11 cellular contexts compared by ENCODE assay signal in the genomic region with DNA sequence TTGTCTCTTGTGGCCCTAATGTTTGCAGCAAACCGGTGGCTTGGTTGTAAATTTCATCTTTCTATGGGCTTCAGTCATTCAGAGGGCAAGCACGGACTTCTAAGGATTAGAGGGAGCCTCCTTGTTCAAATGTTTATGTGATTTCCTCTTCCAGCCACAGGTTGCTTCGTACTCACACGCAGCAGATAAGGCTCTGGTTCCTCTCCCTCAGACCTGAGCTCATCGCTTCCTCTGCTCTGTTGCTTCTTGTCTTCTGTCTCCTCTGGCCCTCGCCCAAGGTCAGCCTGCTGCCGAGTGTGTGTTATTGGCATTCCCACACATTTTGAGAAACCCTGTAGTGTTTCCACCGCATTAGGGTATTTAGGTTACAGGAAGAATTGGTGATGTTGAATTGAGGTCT. TPM values are rescaled to one million over a fixed set of nuclear protein-coding genes. Genes with fewer than 3 reads are reported as not detected.
DNase-seq lines count a peak whose midpoint lies in the region; ATAC-seq and TF ChIP-seq lines count a peak whose summit lies in the region.
"Had no signal": no experiment of that assay in that cellular context is flagged by ENCODE, and none has a peak within 500 bp of the region (broad histone marks: within the 10 kb centered on the region; RNA-seq: fewer than 3 reads in every experiment).

No MANE protein-coding gene starts in this region.

- H3K4me3 Mint-ChIP-seq in CD4-positive, alpha-beta T cell, result no peak overlapping the region
- H3K4me3 Mint-ChIP-seq in activated naive CD8-positive, alpha-beta T cell, result no peak overlapping the region
- H3K4me3 Mint-ChIP-seq: IgD-negative memory B cell, memory B cell had no signal

- DNase-seq in CD4-positive, alpha-beta T cell, result no peak
- DNase-seq in NCI-H446 treated with DMSO at 0.1 percent for 48 hours (lab: John Stamatoyannopoulos, UW) (peak; percentile 8), glomerular visceral epithelial cell (ENCODE audit: extremely low spot score) (peak; percentile 33), NCI-H774 (lab: John Stamatoyannopoulos, UW) (no peak), NCI-H1092 treated with DMSO at 0.1 percent for 48 hours (lab: John Stamatoyannopoulos, UW) (no peak)
- DNase-seq in stimulated activated CD4-positive, alpha-beta T cell treated with anti-CD3 and anti-CD28 coated beads, Interleukin-4, amount 100 ng/mL, for 24 hours, result no peak
- DNase-seq: activated CD8-positive, alpha-beta memory T cell treated with anti-CD3 and anti-CD28 coated beads, Interleukin-2, amount 50 U/mL, for 48 hours had no signal

- peaks cover under 1% of the 10 kb centered on the region for H3K27me3 ChIP-seq in CD4-positive, alpha-beta T cell (ENCODE audit: control insufficient read depth, insufficient read depth, low read length)

- TF ChIP-seq CTCF in CD4-positive, alpha-beta T cell (IDR thresholded peaks at IDR 0.05), result no peak

- intact Hi-C loops in CD4-positive, alpha-beta T cell (cut with DNase I, micrococcal nuclease), result no loop called here

- no peaks in the 10 kb centered on the region for H3K9me3 ChIP-seq in CD4-positive, alpha-beta T cell (ENCODE audit: control insufficient read depth, low read length)

- H3K27ac ChIP-seq in CD4-positive, alpha-beta T cell (ENCODE audit: low read depth, low read length), result no peak overlapping the region

- peaks cover 27% of the 10 kb centered on the region for H3K27me3 Mint-ChIP-seq in CD4-positive, alpha-beta T cell
- peaks cover 8% of the 10 kb centered on the region for H3K27me3 Mint-ChIP-seq in activated naive CD8-positive, alpha-beta T cell

- H3K27ac Mint-ChIP-seq in CD4-positive, alpha-beta T cell, result peak overlapping the region; percentile 74
- peak overlapping the region; percentile 75 for H3K27ac Mint-ChIP-seq in activated naive CD8-positive, alpha-beta T cell
- H3K27ac Mint-ChIP-seq: IgD-negative memory B cell, memory B cell had no signal

- H3K36me3 Mint-ChIP-seq in CD4-positive, alpha-beta T cell (ENCODE audit: low read depth), result no peaks in the 10 kb centered on the region
- no peaks in the 10 kb centered on the region for H3K36me3 Mint-ChIP-seq in activated naive CD8-positive, alpha-beta T cell
- H3K36me3 Mint-ChIP-seq: memory B cell had no signal

- POLR2A ChIA-PET in CD4-positive, alpha-beta T cell (lab: Charles Lee), result no interaction called here

- CTCF ChIA-PET in CD4-positive, alpha-beta T cell (lab: Charles Lee), result no interaction called here

- H3K9me3 Mint-ChIP-seq in CD4-positive, alpha-beta T cell, result no peaks in the 10 kb centered on the region
- H3K9me3 Mint-ChIP-seq in activated naive CD8-positive, alpha-beta T cell (ENCODE audit: low read depth), result no peaks in the 10 kb centered on the region
- H3K9me3 Mint-ChIP-seq: memory B cell had no signal

- ATAC-seq in CD4-positive, alpha-beta T cell (ENCODE audit: poor library complexity), result peak; percentile 24
- no peak for ATAC-seq in GM19467 (IDR thresholded peaks at IDR 0.05; ENCODE audit: unreplicated experiment)

- peaks cover 13% of the 10 kb centered on the region for H3K4me1 Mint-ChIP-seq in CD4-positive, alpha-beta T cell (ENCODE audit: low read depth)
- peaks cover 12% of the 10 kb centered on the region for H3K4me1 Mint-ChIP-seq in activated naive CD8-positive, alpha-beta T cell (ENCODE audit: low read depth)
- H3K4me1 Mint-ChIP-seq: memory B cell had no signal

RNA-seq across cellular contexts. Expression of a gene that starts 44.0 kb away (rescaled TPM):
- total RNA-seq in CD4-positive, alpha-beta T cell, result 100 to 1,000 TPM; 128 to 133 TPM

RNA-seq across cellular contexts. Expression of a gene that starts 58.3 kb away (rescaled TPM):
- 100 to 1,000 TPM; 188 to 190 TPM for total RNA-seq in CD4-positive, alpha-beta T cell

Comparison
In these comparisons a context has a peak if more than half of its experiments do, and no peak if none do; other contexts are left out.
1. DNase-seq: peak in NCI-H446 treated with DMSO at 0.1 percent for 48 hours (single experiment) and glomerular visceral epithelial cell (single experiment); none in CD4-positive, alpha-beta T cell (0 of 10), NCI-H774 (single experiment), NCI-H1092 treated with DMSO at 0.1 percent for 48 hours (single experiment) and stimulated activated CD4-positive, alpha-beta T cell treated with anti-CD3 and anti-CD28 coated beads, Interleukin-4, amount 100 ng/mL, for 24 hours (single experiment).